In genomic region chr22:20076627-20077172, GRCh38 we compare ENCODE assay signal across 1 cellular context.
TF ChIP-seq lines count a peak whose summit lies in the region.

No MANE protein-coding gene starts in this region.

TF ChIP-seq in K562, 482 proteins besides CTCF, POLR2A, EP300 and RAD21 (continued from another document and continues in another):
- TF ChIP-seq ZNF407 (IDR thresholded peaks at IDR 0.05; ENCODE audit: low read depth) (no peak), ZNF740 (CRISPR knock-in tag; IDR thresholded peaks at IDR 0.05) (no peak), ZNF740 (tag; IDR thresholded peaks at IDR 0.05) (no peak), NR4A1 (CRISPR knock-in tag; IDR thresholded peaks at IDR 0.05) (no peak), NR4A1 (tag; IDR thresholded peaks at IDR 0.05) (0 out of 2 replicates have a peak, but pooled peaks have one; percentile 61), CC2D1A (IDR thresholded peaks at IDR 0.05) (no peak), CCNT2 (IDR thresholded peaks at IDR 0.05; ENCODE audit: borderline replicate concordance, extremely low read depth, insufficient read length, low read depth, low read length) (no peak), HOXB6 (CRISPR knock-in tag; IDR thresholded peaks at IDR 0.05; ENCODE audit: borderline replicate concordance) (no peak), RBBP5 (IDR thresholded peaks at IDR 0.05; ENCODE audit: borderline replicate concordance, insufficient read depth, low read length, poor library complexity, severe bottlenecking) (peak; percentile 57), U2AF1 (optimal IDR thresholded peaks at IDR 0.05; ENCODE audit: low read depth, low read length) (peak; percentile 56), POLR3A (IDR thresholded peaks at IDR 0.05; ENCODE audit: borderline replicate concordance, extremely low read depth, insufficient read depth, insufficient read length) (no peak), MAZ (CRISPR knock-in tag; conservative IDR thresholded peaks at IDR 0.05 in 1 of 2, IDR thresholded peaks at IDR 0.05 in 1 of 2) (peak in 1 of 2 experiments; percentile 49; a peak in 1 of 4 replicates), ZNF282 (CRISPR knock-in tag; IDR thresholded peaks at IDR 0.05) (no peak), ESRRA (IDR thresholded peaks at IDR 0.05; ENCODE audit: borderline replicate concordance, low read depth) (no peak), CBX1 (IDR thresholded peaks at IDR 0.05; ENCODE audit: low read depth) (no peak), SMC3 (conservative IDR thresholded peaks at IDR 0.05; ENCODE audit: insufficient read depth, low read depth, low read length) (0 out of 2 replicates have a peak, but pooled peaks have one; percentile 25), NR2C2 (CRISPR knock-in tag; IDR thresholded peaks at IDR 0.05) (no peak), NR2C2 (tag; IDR thresholded peaks at IDR 0.05) (no peak), HDAC1 (IDR thresholded peaks at IDR 0.05) (no peak), ZNF444 (CRISPR knock-in tag; IDR thresholded peaks at IDR 0.05) (no peak), NRF1 (conservative IDR thresholded peaks at IDR 0.05 in 1 of 2, IDR thresholded peaks at IDR 0.05 in 1 of 2) (no peak), MLX (CRISPR knock-in tag; conservative IDR thresholded peaks at IDR 0.05) (0 out of 4 replicates have a peak, but pooled peaks of 1 of the 2 experiments have one; percentile 83), ZNF584 (CRISPR knock-in tag; IDR thresholded peaks at IDR 0.05; ENCODE audit: low read depth) (no peak), ZBTB5 (IDR thresholded peaks at IDR 0.05) (no peak), TEAD1 (CRISPR knock-in tag; IDR thresholded peaks at IDR 0.05) (peak in 1 of 2 experiments; percentile 54; a peak in 1 of 4 replicates), VEZF1 (CRISPR knock-in tag; IDR thresholded peaks at IDR 0.05) (no peak), TOE1 (IDR thresholded peaks at IDR 0.05; ENCODE audit: borderline replicate concordance) (no peak), TOE1 (CRISPR knock-in tag; IDR thresholded peaks at IDR 0.05; ENCODE audit: borderline replicate concordance, low read depth) (no peak), ZNF124 (CRISPR knock-in tag; IDR thresholded peaks at IDR 0.05) (no peak), HMBOX1 (IDR thresholded peaks at IDR 0.05) (no peak), TAF1 (IDR thresholded peaks at IDR 0.05; ENCODE audit: control insufficient read depth, extremely low read depth, insufficient read depth, low read length, severe bottlenecking) (no peak), PCBP1 (IDR thresholded peaks at IDR 0.05; ENCODE audit: low read depth, low read length, poor library complexity, severe bottlenecking) (no peak), ZKSCAN1 (IDR thresholded peaks at IDR 0.05; ENCODE audit: low read depth, low read length) (0 out of 2 replicates have a peak, but pooled peaks have one; percentile 23), CREB3L1 (IDR thresholded peaks at IDR 0.05; ENCODE audit: borderline replicate concordance, low read depth) (no peak), ZNF175 (CRISPR knock-in tag; IDR thresholded peaks at IDR 0.05; ENCODE audit: low read depth) (no peak), ZNF146 (CRISPR knock-in tag; IDR thresholded peaks at IDR 0.05; ENCODE audit: unreplicated experiment) (no peak), KHSRP (IDR thresholded peaks at IDR 0.05) (no peak), TEAD2 (tag; IDR thresholded peaks at IDR 0.05) (peak; percentile 76), NCOR1 (IDR thresholded peaks at IDR 0.05) (no peak), ELF2 (CRISPR knock-in tag; IDR thresholded peaks at IDR 0.05) (no peak), RBM22 (IDR thresholded peaks at IDR 0.05; ENCODE audit: low read depth, low read length, poor library complexity, severe bottlenecking) (no peak), EWSR1 (IDR thresholded peaks at IDR 0.05; ENCODE audit: borderline replicate concordance, low read depth, partially characterized antibody) (no peak), E2F5 (CRISPR knock-in tag; IDR thresholded peaks at IDR 0.05) (no peak), NCOA6 (IDR thresholded peaks at IDR 0.05) (no peak), ETS1 (conservative IDR thresholded peaks at IDR 0.05; ENCODE audit: control insufficient read depth, low read depth, low read length) (no peak), STAG1 (CRISPR knock-in tag; IDR thresholded peaks at IDR 0.05; ENCODE audit: borderline replicate concordance) (no peak), BRF1 (IDR thresholded peaks at IDR 0.05; ENCODE audit: borderline replicate concordance, extremely low read depth, insufficient read length) (no peak)
